In genomic region chr6:168189679-168190405, GRCh38 we compare ENCODE assay signal across 19 cellular contexts.
A peak's percentile ranks its signal among the peaks of the same experiment; 100 is the strongest.
DNase-seq lines count a peak whose midpoint lies in the region; ATAC-seq, FAIRE-seq and TF ChIP-seq lines count a peak whose summit lies in the region.
"Had no signal": no experiment of that assay in that cellular context is flagged by ENCODE, and none has a peak within 500 bp of the region (broad histone marks: within the 10 kb centered on the region; RNA-seq: fewer than 3 reads in every experiment).

No MANE protein-coding gene starts in this region.

- H2BK15ac ChIP-seq in H1 (ENCODE audit: low read length) = no peak overlapping the region
- H2BK15ac ChIP-seq in neuronal stem cell (ENCODE audit: low read length) = peak overlapping the region; percentile 24

- 56% methylated on average over 28 of the region's 28 CpGs for WGBS in HepG2 (ENCODE audit: low lambda C conversion rate)
- 90% methylated on average over 4 of the region's 28 CpGs for WGBS in right lobe of liver (ENCODE audit: insufficient coverage, low coverage, low lambda C conversion rate, missing lambda C conversion rate)
- 92% methylated on average over 26 of the region's 28 CpGs; no CpG with 5 or more reads in 1 of the 2 experiments for WGBS in H1 (ENCODE audit: extremely low coverage in 1 of 2, insufficient coverage in 1 of 2, insufficient read length in 1 of 2, insufficient replicate concordance in 2 of 2, low coverage in 1 of 2, low lambda C conversion rate in 2 of 2, missing lambda C conversion rate in 1 of 2), 2 experiments
- no CpG with 5 or more reads among the region's 28 CpGs for WGBS in neuronal stem cell (ENCODE audit: extremely low coverage in 2 of 2, insufficient read length in 2 of 2, insufficient replicate concordance in 1 of 2), 2 donors
- 91 to 92% (median 92%) methylated on average over 28 of the region's 28 CpGs for WGBS in psoas muscle, 3 donors

- intact Hi-C loops in HepG2 (cut with micrococcal nuclease; ENCODE audit: unreplicated experiment) = no loop called here
- intact Hi-C loops in right lobe of liver (cut with DNase I) = no loop called here
- intact Hi-C loops in vagina (cut with DNase I) = no loop called here
- intact Hi-C loops in psoas muscle (cut with DNase I) = no loop called here

- peak overlapping the region; percentile 53; the same call in 1 of the 2 replicates for H2AK5ac ChIP-seq in H1 (ENCODE audit: low read depth, low read length)
- peak overlapping the region; percentile 47 for H2AK5ac ChIP-seq in neuronal stem cell (ENCODE audit: low read depth, low read length)

- CTCF ChIA-PET in HepG2 (lab: Yijun Ruan, JAX; ENCODE audit: low intra/inter-chr PET ratio, low total read pairs) (no interaction called here), H1 (lab: Charles Lee; ENCODE audit: partially characterized antibody) (no interaction called here)

- H4K91ac ChIP-seq in H1 (replicated peaks; ENCODE audit: insufficient read length, low read length) = no peak overlapping the region
- no peak overlapping the region for H4K91ac ChIP-seq in neuronal stem cell (ENCODE audit: low read depth, low read length, poor library complexity)

- H3K9me3 ChIP-seq in HepG2 (ENCODE audit: low read length) (no peaks in the 10 kb centered on the region), right lobe of liver (no peaks in the 10 kb centered on the region), H1 (ENCODE audit: insufficient read depth in 2 of 2, low read depth in 1 of 2, low read length in 1 of 2) (peaks cover 9 to 15% of the 10 kb centered on the region in 2 experiments; a peak in 2 of 4 replicates), neuronal stem cell (replicated peaks in 1 of 2; ENCODE audit: control insufficient read depth in 2 of 2, insufficient read depth in 1 of 2, low read depth in 1 of 2, low read length in 2 of 2) (peaks cover 0 to 6% of the 10 kb centered on the region in 2 donors), vagina (no peaks in the 10 kb centered on the region), psoas muscle (no peaks in the 10 kb centered on the region)
- H3K9me3 ChIP-seq: SJSA1 had no signal

- TF ChIP-seq EP300 in HepG2 (IDR thresholded peaks at IDR 0.05; ENCODE audit: low read depth in 2 of 2, low read length in 2 of 2) = no peak
- no peak for TF ChIP-seq EP300 in HepG2 (CRISPR knock-in tag; IDR thresholded peaks at IDR 0.05; ENCODE audit: borderline replicate concordance)
- TF ChIP-seq EP300 in H1 (IDR thresholded peaks at IDR 0.05; ENCODE audit: borderline replicate concordance in 1 of 2, low read depth in 2 of 2, low read length in 2 of 2) = no peak

- POLR2A ChIA-PET in HepG2 (lab: Yijun Ruan, JAX) (no interaction called here), H1 (lab: Charles Lee; ENCODE audit: partially characterized antibody) (no interaction called here)

- H3K4me2 ChIP-seq in HepG2 (ENCODE audit: low read depth, low read length) (no peak overlapping the region), H1 (ENCODE audit: insufficient read depth in 1 of 2, low read depth in 2 of 2, low read length in 2 of 2) (no peak overlapping the region), neuronal stem cell (ENCODE audit: insufficient read depth, low read length, poor library complexity, severe bottlenecking) (no peak overlapping the region)

- H4K8ac ChIP-seq in H1 (ENCODE audit: extremely low read depth, insufficient read depth, low read length) = 0 out of 2 replicates have a peak overlapping the region, but pooled peaks have one; percentile 19
- no peak overlapping the region for H4K8ac ChIP-seq in neuronal stem cell (ENCODE audit: low read depth, low read length)

- no peaks in the 10 kb centered on the region for H3K23me2 ChIP-seq in H1 (ENCODE audit: low read depth, low read length)

- H3K4me3 ChIP-seq in HepG2 (replicated peaks in 1 of 3; ENCODE audit: insufficient read depth in 1 of 3, low read depth in 2 of 3, low read length in 3 of 3) (no peak overlapping the region), right lobe of liver (no peak overlapping the region), H1 (ENCODE audit: extremely low read depth in 1 of 4, insufficient read depth in 2 of 4, low read depth in 3 of 4, low read length in 4 of 4) (no peak overlapping the region), neuronal stem cell (ENCODE audit: low read length in 2 of 2) (no peak overlapping the region), vagina (no peak overlapping the region), psoas muscle (no peak overlapping the region)
- H3K4me3 ChIP-seq: SJSA1 had no signal

- H2AFZ ChIP-seq in HepG2 (ENCODE audit: low read length) (no peak overlapping the region), H1 (ENCODE audit: low read length) (no peak overlapping the region), neuronal stem cell (ENCODE audit: low read length) (no peak overlapping the region)

- FAIRE-seq in HepG2 (lab: Jason Lieb, UNC) = no peak
- no peak for FAIRE-seq in H1 (lab: Jason Lieb, UNC)
- FAIRE-seq: GM12891 had no signal

- TF ChIP-seq CTCF in HepG2 (CRISPR knock-in tag; IDR thresholded peaks at IDR 0.05) (no peak), right lobe of liver (IDR thresholded peaks at IDR 0.05) (no peak), H1 (IDR thresholded peaks at IDR 0.05; ENCODE audit: control extremely low read depth in 1 of 3, insufficient read depth in 1 of 3, low read depth in 1 of 3, low read length in 3 of 3) (no peak), vagina (IDR thresholded peaks at IDR 0.05) (no peak), psoas muscle (IDR thresholded peaks at IDR 0.05) (no peak)

- no peak overlapping the region for H3K27ac ChIP-seq in HepG2 (ENCODE audit: extremely low read length, insufficient read depth, low read length)
- H3K27ac ChIP-seq in right lobe of liver = no peak overlapping the region
- no peak overlapping the region for H3K27ac ChIP-seq in H1 (ENCODE audit: low read depth, low read length)
- no peak overlapping the region for H3K27ac ChIP-seq in neuronal stem cell (replicated peaks; ENCODE audit: low read length)
- no peak overlapping the region for H3K27ac ChIP-seq in vagina
- H3K27ac ChIP-seq in psoas muscle = no peak overlapping the region
- H3K27ac ChIP-seq: RWPE1, SJSA1 had no signal

- no peaks in the 10 kb centered on the region for H3K36me3 ChIP-seq in HepG2 (replicated peaks in 1 of 2; ENCODE audit: control insufficient read depth in 1 of 2, insufficient read depth in 2 of 2, low read length in 2 of 2)
- H3K36me3 ChIP-seq in right lobe of liver = no peaks in the 10 kb centered on the region
- H3K36me3 ChIP-seq in H1 (ENCODE audit: control insufficient read depth in 2 of 4, insufficient read depth in 4 of 4, low read length in 3 of 4) = no peaks in the 10 kb centered on the region
- H3K36me3 ChIP-seq in neuronal stem cell (replicated peaks in 1 of 2; ENCODE audit: control insufficient read depth in 2 of 2, insufficient read depth in 2 of 2, low read length in 2 of 2) = no peaks in the 10 kb centered on the region
- no peaks in the 10 kb centered on the region for H3K36me3 ChIP-seq in vagina
- H3K36me3 ChIP-seq in psoas muscle (ENCODE audit: insufficient read depth in 1 of 2, low read depth in 1 of 2) = no peaks in the 10 kb centered on the region
- H3K36me3 ChIP-seq: SJSA1 had no signal

- no peak overlapping the region for H2BK5ac ChIP-seq in H1 (ENCODE audit: low read depth, low read length)
- no peak overlapping the region for H2BK5ac ChIP-seq in neuronal stem cell (ENCODE audit: low read length)

- TF ChIP-seq RAD21 in HepG2 (CRISPR knock-in tag; IDR thresholded peaks at IDR 0.05) (no peak), H1 (IDR thresholded peaks at IDR 0.05 in 1 of 2, conservative IDR thresholded peaks at IDR 0.05 in 1 of 2; ENCODE audit: low read depth in 2 of 2, low read length in 2 of 2) (no peak)

- BruUV-seq in HepG2 (replicated peaks; lab: Mats Ljungman, UMichigan) = no TSS peak

- no peak overlapping the region; the same call in 1 of the 2 replicates for H3K18ac ChIP-seq in H1 (ENCODE audit: extremely low read depth, low read length)
- peak overlapping the region; percentile 46 for H3K18ac ChIP-seq in neuronal stem cell (ENCODE audit: low read length)

- H3K79me1 ChIP-seq in H1 (ENCODE audit: low read depth, low read length) = no peaks in the 10 kb centered on the region
- H3K79me1 ChIP-seq in neuronal stem cell (ENCODE audit: low read depth, low read length) = no peaks in the 10 kb centered on the region

- H3K23ac ChIP-seq in H1 (ENCODE audit: insufficient read length) (no peak overlapping the region), neuronal stem cell (ENCODE audit: low read depth, low read length, poor library complexity) (peak overlapping the region; percentile 96)

- H2BK20ac ChIP-seq in H1 (ENCODE audit: low read length) = no peak overlapping the region

- H2BK120ac ChIP-seq in H1 (replicated peaks; ENCODE audit: low read depth, low read length) (no peak overlapping the region), neuronal stem cell (ENCODE audit: low read depth, low read length) (peak overlapping the region; percentile 5)

- no peak overlapping the region for H4K5ac ChIP-seq in H1 (ENCODE audit: insufficient read length, low read depth, low read length)

- H4K20me1 ChIP-seq in HepG2 (ENCODE audit: insufficient read depth, low read length) (no peaks in the 10 kb centered on the region), H1 (replicated peaks in 1 of 2; ENCODE audit: control insufficient read depth in 1 of 2, insufficient read depth in 2 of 2, low read length in 2 of 2) (no peaks in the 10 kb centered on the region)

- ATAC-seq in HepG2 (no peak), right lobe of liver (no peak), psoas muscle (no peak)

- TF ChIP-seq POLR2A in HepG2 (IDR thresholded peaks at IDR 0.05; ENCODE audit: insufficient read depth in 1 of 2, low read depth in 2 of 2, low read length in 2 of 2) (no peak), right lobe of liver (IDR thresholded peaks at IDR 0.05) (no peak), H1 (IDR thresholded peaks at IDR 0.05; ENCODE audit: control extremely low read depth in 1 of 2, low read depth in 2 of 2, low read length in 2 of 2) (no peak), vagina (IDR thresholded peaks at IDR 0.05) (no peak)

- in situ Hi-C loops in HepG2 (cut with HindIII; ENCODE audit: extremely low pct_ligation_motif_present, low pct_unique_long_range_greater_than_20kb) = loop anchor here (5.0 kb wide), 1 partner anchor 167 kb away; no protein-coding TSS in a partner anchor

- H3K14ac ChIP-seq in H1 (ENCODE audit: insufficient read length) (no peak overlapping the region), neuronal stem cell (ENCODE audit: low read length) (peak overlapping the region; percentile 94)

- H3K4me1 ChIP-seq in HepG2 (ENCODE audit: insufficient read depth, low read length) (peaks cover 26% of the 10 kb centered on the region), right lobe of liver (no peaks in the 10 kb centered on the region), H1 (replicated peaks in 1 of 4; ENCODE audit: control insufficient read depth in 3 of 4, insufficient read depth in 4 of 4, low read length in 3 of 4) (no peaks in the 10 kb centered on the region; a peak in 1 of 7 replicates), neuronal stem cell (ENCODE audit: control insufficient read depth in 2 of 2, insufficient read depth in 1 of 2, low read depth in 1 of 2, low read length in 2 of 2) (peaks cover 3 to 4% of the 10 kb centered on the region in 2 donors), vagina (no peaks in the 10 kb centered on the region), psoas muscle (no peaks in the 10 kb centered on the region)
- H3K4me1 ChIP-seq: SJSA1 had no signal

- H3K27me3 ChIP-seq in HepG2 (ENCODE audit: control insufficient read depth in 1 of 2, insufficient read depth in 2 of 2, low read length in 2 of 2) = peaks cover 2 to 21% of the 10 kb centered on the region in 2 experiments; a peak in 4 of 5 replicates
- no peaks in the 10 kb centered on the region for H3K27me3 ChIP-seq in right lobe of liver
- H3K27me3 ChIP-seq in H1 (replicated peaks in 1 of 4; ENCODE audit: control insufficient read depth in 3 of 4, extremely low read depth in 1 of 4, insufficient read depth in 3 of 4, low read length in 3 of 4) = no peaks in the 10 kb centered on the region
- peaks cover 0 to 14% (median 0%) of the 10 kb centered on the region in 3 experiments for H3K27me3 ChIP-seq in neuronal stem cell (ENCODE audit: control insufficient read depth in 3 of 3, insufficient read depth in 3 of 3, low read depth in 1 of 3, low read length in 3 of 3)
- no peaks in the 10 kb centered on the region for H3K27me3 ChIP-seq in vagina
- H3K27me3 ChIP-seq in psoas muscle (ENCODE audit: insufficient read depth in 3 of 3, low read length in 2 of 3) = peaks cover 0 to 11% (median 6%) of the 10 kb centered on the region in 3 donors

- DNase-seq in HepG2 (ENCODE audit: low spot score) (no peak), right lobe of liver (no peak), H1 (ENCODE audit: low read depth in 1 of 2, low spot score in 2 of 2) (no peak), neuronal stem cell (ENCODE audit: low spot score) (no peak), vagina (ENCODE audit: extremely low spot score in 2 of 2) (peak; percentile 77 to 83), NCI-H345 treated with DMSO at 0.1 percent for 48 hours (lab: John Stamatoyannopoulos, UW; ENCODE audit: unreplicated experiment) (no peak), psoas muscle (no peak)
- no peak for DNase-seq in activated T-cell treated with anti-CD3 and anti-CD28 coated beads, Interleukin-2, amount 50 U/mL, for 1 hour
- DNase-seq: GF-D8; Kasumi-1; NCI-H1105 treated with DMSO at 0.1 percent for 48 hours; NCI-H2029; NCI-H2171; NCI-H446 treated with DMSO at 0.1 percent for 48 hours; NK-92 treated with Interleukin-12 subunit alpha and Interleukin-12 subunit beta, amount 100 ng/mL, for 24 hours; OCI-M1 had no signal

- H3K56ac ChIP-seq in H1 (replicated peaks; ENCODE audit: insufficient read length, low read depth, low read length) = no peak overlapping the region

- H3K79me2 ChIP-seq in HepG2 (ENCODE audit: insufficient read depth, low read length) = no peaks in the 10 kb centered on the region
- H3K79me2 ChIP-seq in H1 (ENCODE audit: control insufficient read depth in 1 of 2, insufficient read depth in 2 of 2, low read length in 2 of 2) = no peaks in the 10 kb centered on the region

- H3K4ac ChIP-seq in H1 (replicated peaks; ENCODE audit: insufficient read length, low read depth, low read length) = no peak overlapping the region
- peak overlapping the region; percentile 13 for H3K4ac ChIP-seq in neuronal stem cell (ENCODE audit: low read length)

- no peak overlapping the region for H2BK12ac ChIP-seq in H1 (ENCODE audit: low read depth, low read length)
- H2BK12ac ChIP-seq in neuronal stem cell (ENCODE audit: low read length) = peak overlapping the region; percentile 95

- H3K9ac ChIP-seq in HepG2 (ENCODE audit: insufficient read depth, low read depth, low read length) (no peak overlapping the region), H1 (replicated peaks in 1 of 4; ENCODE audit: extremely low read depth in 1 of 4, low read depth in 3 of 4, low read length in 3 of 4) (no peak overlapping the region), neuronal stem cell (ENCODE audit: low read depth, low read length, poor library complexity) (peak overlapping the region; percentile 50)

Comparison
In these comparisons a context has a peak if more than half of its experiments do, and no peak if none do; other contexts are left out.
1. DNase-seq: peak in vagina (2 of 2); none in HepG2 (single experiment), right lobe of liver (0 of 3), H1 (0 of 2), neuronal stem cell (single experiment), NCI-H345 treated with DMSO at 0.1 percent for 48 hours (single experiment), psoas muscle (0 of 2) and activated T-cell treated with anti-CD3 and anti-CD28 coated beads, Interleukin-2, amount 50 U/mL, for 1 hour (single experiment).